9 cellular contexts compared by ENCODE assay signal in the genomic region with DNA sequence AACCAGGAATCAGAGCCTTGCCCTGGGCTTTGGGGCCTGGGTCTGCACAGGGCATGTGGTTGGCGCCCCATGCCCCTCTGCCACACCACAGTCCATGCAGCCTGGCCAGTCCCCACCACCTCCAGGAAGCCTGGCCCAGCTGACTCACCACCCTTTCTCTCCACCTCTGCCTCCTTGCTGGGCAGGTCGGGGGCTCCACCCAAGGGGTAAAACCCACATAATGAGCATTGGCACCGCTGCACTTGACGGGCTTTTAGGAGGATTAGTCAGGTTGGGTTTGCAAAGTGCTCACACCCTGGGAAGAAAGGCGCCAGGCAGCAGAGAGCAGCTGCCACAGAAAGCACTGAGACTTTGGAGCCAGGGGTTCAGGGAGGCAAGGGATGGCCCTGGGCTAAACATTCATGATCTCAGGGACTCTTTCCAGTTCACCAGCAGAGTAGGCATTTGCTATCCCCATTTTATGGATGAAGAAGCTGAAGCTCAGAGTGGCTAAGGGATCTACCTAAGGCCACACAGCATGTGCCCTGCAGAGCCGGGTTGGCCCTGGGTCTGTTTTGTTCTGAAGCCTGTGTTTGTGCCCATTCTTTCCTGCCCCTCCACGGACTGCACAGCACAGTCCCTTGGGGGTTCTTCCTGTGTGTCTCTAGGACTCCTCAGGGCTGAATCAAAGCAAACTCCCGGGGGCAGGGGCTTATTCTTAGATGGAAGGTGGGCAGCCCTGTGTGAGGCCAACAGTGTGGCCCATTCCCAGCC.
DNase-seq lines count a peak whose midpoint lies in the region; ATAC-seq and TF ChIP-seq lines count a peak whose summit lies in the region.
"Had no signal": no experiment of that assay in that cellular context is flagged by ENCODE, and none has a peak within 500 bp of the region (broad histone marks: within the 10 kb centered on the region; RNA-seq: fewer than 3 reads in every experiment).

No MANE protein-coding gene starts in this region.

- H3K9me3 Mint-ChIP-seq in endodermal cell, result no peaks in the 10 kb centered on the region

- H3K36me3 Mint-ChIP-seq in endodermal cell (ENCODE audit: low read depth), result peaks cover 3% of the 10 kb centered on the region

- no peak overlapping the region for H3K9ac ChIP-seq in endodermal cell (ENCODE audit: extremely low read depth, low read length, poor library complexity, severe bottlenecking)

- no peak for TF ChIP-seq CTCF in endodermal cell (conservative IDR thresholded peaks at IDR 0.05)

- H3K27ac ChIP-seq in endodermal cell (ENCODE audit: low read depth, low read length), result no peak overlapping the region

- H3K27me3 ChIP-seq in endodermal cell (ENCODE audit: control insufficient read depth, insufficient read depth, low read length, poor library complexity, severe bottlenecking), result no peaks in the 10 kb centered on the region

- H3K4me3 ChIP-seq in endodermal cell (ENCODE audit: low read length), result no peak overlapping the region

- no peaks in the 10 kb centered on the region for H3K36me3 ChIP-seq in endodermal cell (ENCODE audit: control insufficient read depth, insufficient read depth, low read length)

- DNase-seq in NCI-H524 (lab: John Stamatoyannopoulos, UW), result peak; percentile 44 to 70
- no peak for DNase-seq in NCI-H524 treated with DMSO at 0.1 percent for 48 hours (lab: John Stamatoyannopoulos, UW)
- DNase-seq in M059J (ENCODE audit: low read depth), result peak; percentile 93
- DNase-seq in endodermal cell, result peak; percentile 43
- DNase-seq in sciatic nerve (ENCODE audit: low spot score), result peak; percentile 23
- DNase-seq in left lobe of liver (ENCODE audit: low spot score), result no peak
- no peak for DNase-seq in SKM-1 (lab: John Stamatoyannopoulos, UW; ENCODE audit: unreplicated experiment)
- DNase-seq: activated T-cell treated with anti-CD3 and anti-CD28 coated beads for 4 hours had no signal

- 90 to 100% methylated on average over 4 to 8 of the region's 8 CpGs for WGBS in endodermal cell (ENCODE audit: insufficient coverage in 1 of 2, insufficient read length in 1 of 2), 2 experiments

- ATAC-seq in sciatic nerve, result no peak
- ATAC-seq in GM21576 (IDR thresholded peaks at IDR 0.05; ENCODE audit: unreplicated experiment), result no peak
- ATAC-seq in left lobe of liver, result no peak

- no peak overlapping the region for H3K27ac Mint-ChIP-seq in endodermal cell

- peaks cover 43% of the 10 kb centered on the region for H3K4me1 Mint-ChIP-seq in endodermal cell

- peaks cover 20% of the 10 kb centered on the region for H3K4me1 ChIP-seq in endodermal cell (ENCODE audit: control insufficient read depth, insufficient read depth, low read length)

- H3K4me3 Mint-ChIP-seq in endodermal cell, result no peak overlapping the region

- H3K9me3 ChIP-seq in endodermal cell (ENCODE audit: control insufficient read depth, low read length), result no peaks in the 10 kb centered on the region

- intact Hi-C loops in sciatic nerve (cut with DNase I), result no loop called here

- peaks cover 2% of the 10 kb centered on the region for H3K27me3 Mint-ChIP-seq in endodermal cell (ENCODE audit: insufficient read depth)

Comparison
In these comparisons a context has a peak if more than half of its experiments do, and no peak if none do; other contexts are left out.
1. DNase-seq: peak in NCI-H524 (2 of 2), M059J (single experiment), endodermal cell (single experiment) and sciatic nerve (single experiment); none in NCI-H524 treated with DMSO at 0.1 percent for 48 hours (single experiment), left lobe of liver (single experiment) and SKM-1 (single experiment).